31 cellular contexts compared by ENCODE assay signal in the genomic region with DNA sequence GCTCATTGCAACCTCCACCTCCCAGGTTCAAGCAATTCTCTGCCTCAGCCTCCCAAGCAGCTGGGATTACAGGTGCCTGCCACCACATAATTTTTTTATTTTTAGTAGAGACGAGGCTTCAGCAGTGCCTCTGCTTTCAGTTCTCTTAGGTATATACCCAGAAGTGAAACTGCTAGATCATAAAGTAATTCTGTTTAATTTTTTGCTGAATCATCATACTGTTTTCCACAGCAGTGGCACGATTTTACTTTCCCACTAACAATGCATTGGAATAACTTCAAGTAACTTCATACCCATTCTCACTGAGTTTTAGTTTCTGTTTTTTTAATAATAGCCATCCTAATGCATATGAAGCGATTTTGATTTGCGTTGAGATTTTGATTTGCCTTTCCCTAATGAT.
"Had no signal": no experiment of that assay in that cellular context is flagged by ENCODE, and none has a peak within 500 bp of the region (broad histone marks: within the 10 kb centered on the region; RNA-seq: fewer than 3 reads in every experiment).

No MANE protein-coding gene starts in this region.

- FAIRE-seq: bronchial epithelial cell had no signal

- DNase-seq: activated CD4-positive, alpha-beta memory T cell treated with anti-CD3 and anti-CD28 coated beads for 36 hours; activated CD4-positive, alpha-beta T cell treated with anti-CD3 and anti-CD28 coated beads, Interleukin-2, amount 10 ng/mL, durations not matched to agents 24 days and 14 days; activated CD4-positive, CD25-positive, alpha-beta regulatory T cell; activated CD8-positive, alpha-beta memory T cell treated with anti-CD3 and anti-CD28 coated beads, Interleukin-2, amount 50 U/mL, for 4 hours; activated effector memory CD4-positive, alpha-beta T cell treated with Interleukin-2 at 50 U/mL for 16 hours; activated naive CD4-positive, alpha-beta T cell treated with anti-CD3 and anti-CD28 coated beads, Interleukin-2, amount 10 ng/mL, durations not matched to agents 7 days and 5 days; activated naive CD8-positive, alpha-beta T cell treated with anti-CD3 and anti-CD28 coated beads, Interleukin-2, amount 50 U/mL, for 24 hours; activated T-cell treated with anti-CD3 and anti-CD28 coated beads for 4 hours; activated T-cell treated with anti-CD3 and anti-CD28 coated beads, Interleukin-2, amount 50 U/mL, for 48 hours; anterior cingulate cortex; caudate nucleus; cerebellar nuclear complex; Kasumi-1; KG1; MG63; NCI-H1092; NCI-H146; NCI-H187; NCI-H2029 treated with DMSO at 0.1 percent for 48 hours; NCI-H2107; NCI-H2171; NCI-H510A; NCI-H526; NCI-H748 treated with DMSO at 0.1 percent for 48 hours; Right ventricle myocardium superior; SW 1271; T-helper 1 cell; T-helper 2 cell; T-helper 9 cell; WERI-Rb-1 had no signal

- H3K27ac ChIP-seq: WERI-Rb-1 had no signal

- H3K36me3 ChIP-seq: MG63, WERI-Rb-1 had no signal

- H3K9me3 ChIP-seq: MG63 had no signal

- ATAC-seq: activated naive CD8-positive, alpha-beta T cell treated with anti-CD3 and anti-CD28 coated beads, Interleukin-2, amount 50 U/mL, for 24 hours had no signal

- H3K4me3 ChIP-seq: MG63 had no signal

- H3K27me3 ChIP-seq: MG63 had no signal
